2 cellular contexts compared by ENCODE assay signal in genomic region chr16:8568231-8568617, GRCh38.
TF ChIP-seq lines count a peak whose summit lies in the region.

No MANE protein-coding gene starts in this region.

TF ChIP-seq in SK-N-SH, 30 proteins besides CTCF, POLR2A, EP300 and RAD21:
- TF ChIP-seq JUND (IDR thresholded peaks at IDR 0.05): no peak
- TF ChIP-seq POLR2AphosphoS5 (IDR thresholded peaks at IDR 0.05; ENCODE audit: low read depth, low read length): no peak
- TF ChIP-seq SIN3A (IDR thresholded peaks at IDR 0.05; ENCODE audit: borderline replicate concordance, low read depth, low read length): no peak
- 0 out of 2 replicates have a peak, but pooled peaks have one; percentile 9 for TF ChIP-seq RCOR1 (IDR thresholded peaks at IDR 0.05; ENCODE audit: low read length)
TF ChIP-seq in SK-N-SH: peak in this region for 1.

TF ChIP-seq in SK-N-SH treated with all-trans-retinoic acid at 6 μM for 48 hours, 23 proteins besides CTCF, POLR2A, EP300 and RAD21:
- TF ChIP-seq BACH2 (CRISPR knock-in tag; IDR thresholded peaks at IDR 0.05; ENCODE audit: borderline replicate concordance) (no peak), GLIS3 (CRISPR knock-in tag; IDR thresholded peaks at IDR 0.05) (no peak), ZFP30 (CRISPR knock-in tag; IDR thresholded peaks at IDR 0.05) (no peak), OSR1 (CRISPR knock-in tag; IDR thresholded peaks at IDR 0.05) (no peak)
TF ChIP-seq in SK-N-SH treated with all-trans-retinoic acid at 6 μM for 48 hours: peak in this region for 0.
